ENCODE assay signal across 8 cellular contexts in genomic region chr18:62324917-62325805, GRCh38. TPM values are rescaled to one million over a fixed set of nuclear protein-coding genes. Genes with fewer than 3 reads are reported as not detected.
DNase-seq lines count a peak whose midpoint lies in the region; ATAC-seq, FAIRE-seq and TF ChIP-seq lines count a peak whose summit lies in the region.

Gene TNFRSF11A (plus strand): TSS chr18:62325310. CDS start chr18:62325353, 43 bp downstream.

- peaks cover 10% of the 10 kb centered on the region for H3K36me3 Mint-ChIP-seq in T-helper 1 cell treated with Interleukin-12 subunit alpha and Interleukin-12 subunit beta and Interleukin-4 antibody, amounts not matched to agents 30 μg/mL and 1 μg/mL, for 36 hours (ENCODE audit: low read depth)

- peak; percentile 20 to 48 (median 47); a peak in 3 of 6 replicates for TF ChIP-seq CTCF in GM12878 (IDR thresholded peaks at IDR 0.05 in 2 of 3, conservative IDR thresholded peaks at IDR 0.05 in 1 of 3; ENCODE audit: control insufficient read depth in 2 of 3, extremely low read depth in 1 of 3, insufficient read depth in 1 of 3, low read depth in 3 of 3, low read length in 3 of 3)
- TF ChIP-seq CTCF in kidney (IDR thresholded peaks at IDR 0.05; ENCODE audit: borderline replicate concordance, extremely low read depth, insufficient read depth): peak; percentile 28

- RAD21 ChIA-PET in GM12878 (lab: Charles Lee; ENCODE audit: unreplicated experiment): interaction anchor here (0.7 to 1.6 kb wide), 3 partner anchors 10 to 247 kb away, joined by 3 to 5 read pairs (median 4); no protein-coding TSS in a partner anchor

- FAIRE-seq in HTR-8/SVneo (lab: Jason Lieb, UNC) (no peak), GM12878 (lab: Jason Lieb, UNC) (no peak), kidney (lab: Jason Lieb, UNC) (no peak)

- TF ChIP-seq RAD21 in GM12878 (IDR thresholded peaks at IDR 0.05; ENCODE audit: insufficient read depth, low read depth, low read length): peak; percentile 36

- H3K27ac Mint-ChIP-seq in T-helper 1 cell treated with Interleukin-12 subunit alpha and Interleukin-12 subunit beta and Interleukin-4 antibody, amounts not matched to agents 30 μg/mL and 1 μg/mL, for 36 hours: peak within 1 kb of the TSS; percentile 90

- POLR2A ChIA-PET in GM12878 (lab: Charles Lee): interaction anchor here (0.7 kb wide), 1 partner anchor 198 kb away, joined by 3 read pairs; the partner anchor contains the start of gene ZCCHC2

- H2AFZ ChIP-seq in GM12878 (ENCODE audit: control insufficient read depth, low read depth, low read length): peak within 1 kb of the TSS; percentile 71

- DNase-seq in DMS53 (lab: John Stamatoyannopoulos, UW): peak; percentile 94
- DNase-seq in HTR-8/SVneo (ENCODE audit: insufficient read length, low spot score): peak; percentile 47
- no peak for DNase-seq in GM12878 (ENCODE audit: low read depth, low spot score)
- DNase-seq in kidney: peak; percentile 82
- peak; percentile 55 for DNase-seq in stimulated activated CD4-positive, alpha-beta T cell treated with anti-CD3 and anti-CD28 coated beads, Interleukin-4, amount 100 ng/mL, for 24 hours

- peaks cover 45% of the 10 kb centered on the region for H3K4me1 Mint-ChIP-seq in T-helper 1 cell treated with Interleukin-12 subunit alpha and Interleukin-12 subunit beta and Interleukin-4 antibody, amounts not matched to agents 30 μg/mL and 1 μg/mL, for 36 hours (ENCODE audit: low read depth)

- H3K27me3 Mint-ChIP-seq in T-helper 1 cell treated with Interleukin-12 subunit alpha and Interleukin-12 subunit beta and Interleukin-4 antibody, amounts not matched to agents 30 μg/mL and 1 μg/mL, for 36 hours (ENCODE audit: low read depth): peaks cover 34% of the 10 kb centered on the region

- no peaks in the 10 kb centered on the region for H4K20me1 ChIP-seq in GM12878 (ENCODE audit: control insufficient read depth, insufficient read depth)

- ATAC-seq in GM21367 (IDR thresholded peaks at IDR 0.05; ENCODE audit: unreplicated experiment): peak; percentile 59
- ATAC-seq in GM12878: peak; percentile 82
- no peak for ATAC-seq in HG03378 (IDR thresholded peaks at IDR 0.05; ENCODE audit: unreplicated experiment)

- no peaks in the 10 kb centered on the region for H3K9me3 Mint-ChIP-seq in T-helper 1 cell treated with Interleukin-12 subunit alpha and Interleukin-12 subunit beta and Interleukin-4 antibody, amounts not matched to agents 30 μg/mL and 1 μg/mL, for 36 hours

- H3K4me1 ChIP-seq in GM12878 (ENCODE audit: control insufficient read depth, insufficient read depth, low read length) (peaks cover 15% of the 10 kb centered on the region), kidney (ENCODE audit: control insufficient read depth in 1 of 2, insufficient read depth in 1 of 2, low read depth in 1 of 2, low read length in 2 of 2) (peaks cover 0 to 10% of the 10 kb centered on the region in 2 donors)

- H3K4me3 Mint-ChIP-seq in T-helper 1 cell treated with Interleukin-12 subunit alpha and Interleukin-12 subunit beta and Interleukin-4 antibody, amounts not matched to agents 30 μg/mL and 1 μg/mL, for 36 hours: peak within 1 kb of the TSS; percentile 96

- H3K79me2 ChIP-seq in GM12878 (ENCODE audit: control insufficient read depth, insufficient read depth, low read length): no peaks in the 10 kb centered on the region

- H3K27me3 ChIP-seq in GM12878 (replicated peaks in 1 of 2; ENCODE audit: control insufficient read depth in 2 of 2, insufficient read depth in 2 of 2, low read length in 1 of 2): peaks cover 0 to 13% of the 10 kb centered on the region in 2 experiments; a peak in 1 of 4 replicates

- in situ Hi-C loops in GM12878 (cut with MboI): no loop called here

- TF ChIP-seq EP300 in GM12878 (IDR thresholded peaks at IDR 0.05; ENCODE audit: borderline replicate concordance in 1 of 2, control insufficient read depth in 1 of 2, low read depth in 2 of 2, low read length in 2 of 2): no peak

- SMC1A ChIA-PET in GM12878 (lab: Charles Lee; ENCODE audit: uncharacterized antibody, unreplicated experiment): interaction anchor here (0.6 to 1.5 kb wide), 6 partner anchors 10 to 101 kb away, joined by 3 to 7 read pairs (median 3); no protein-coding TSS in a partner anchor

- H3K4me3 ChIP-seq in GM12878 (peak within 1 kb of the TSS; percentile 78), kidney (ENCODE audit: low read length in 2 of 2) (peak within 1 kb of the TSS; percentile 57 to 59)

- WGBS in GM12878 (ENCODE audit: insufficient coverage, insufficient replicate concordance, low lambda C conversion rate, missing lambda C conversion rate): 1% methylated on average over 69 of the region's 99 CpGs

- H3K4me2 ChIP-seq in GM12878 (ENCODE audit: control insufficient read depth, insufficient read depth): peak within 1 kb of the TSS; percentile 100

- no peaks in the 10 kb centered on the region for H3K9me3 ChIP-seq in GM12878 (replicated peaks; ENCODE audit: control insufficient read depth, insufficient read depth, low read length)
- no peaks in the 10 kb centered on the region for H3K9me3 ChIP-seq in kidney (ENCODE audit: control insufficient read depth in 1 of 2, low read length in 2 of 2)

- H3K27ac ChIP-seq in GM12878 (ENCODE audit: control insufficient read depth, insufficient read depth) (no peak within 1 kb of the TSS), kidney (ENCODE audit: low read depth in 2 of 2, low read length in 2 of 2) (no peak within 1 kb of the TSS)

- no TSS peak for BruUV-seq in GM12878 (replicated peaks; lab: Mats Ljungman, UMichigan)

- CTCF ChIA-PET in GM12878 (lab: Yijun Ruan, JAX): interaction anchor here (0.9 to 3.6 kb wide), 4 partner anchors 10 to 93 kb away, joined by 3 to 21 read pairs (median 4); no protein-coding TSS in a partner anchor

- no peak for TF ChIP-seq POLR2A in GM12878 (IDR thresholded peaks at IDR 0.05; ENCODE audit: low read depth, low read length)

- H3K36me3 ChIP-seq in GM12878 (ENCODE audit: control insufficient read depth in 2 of 2, insufficient read depth in 2 of 2, low read length in 1 of 2) (no peaks in the 10 kb centered on the region), kidney (ENCODE audit: control insufficient read depth in 1 of 2, insufficient read depth in 2 of 2, low read length in 2 of 2) (no peaks in the 10 kb centered on the region)

- H3K9ac ChIP-seq in GM12878 (ENCODE audit: control insufficient read depth, insufficient read depth, low read length): peak within 1 kb of the TSS; percentile 1
- peak within 1 kb of the TSS; percentile 16 to 49 for H3K9ac ChIP-seq in kidney (ENCODE audit: low read length in 2 of 2)

- intact Hi-C loops in GM12878 (cut with micrococcal nuclease; ENCODE audit: unreplicated experiment): loop anchor here (5.0 to 10.0 kb wide), 4 partner anchors 38 to 260 kb away; partner anchors contain the start of genes PIGN, RELCH and ZCCHC2
- intact Hi-C loops in kidney (cut with DNase I): no loop called here

TF ChIP-seq in GM12878, 131 proteins besides CTCF, POLR2A, EP300 and RAD21 (continues in another document):
- TF ChIP-seq POLR2AphosphoS2 (IDR thresholded peaks at IDR 0.05; ENCODE audit: low read depth, low read length) (no peak), CHD1 (IDR thresholded peaks at IDR 0.05; ENCODE audit: low read depth, low read length) (no peak), HCFC1 (IDR thresholded peaks at IDR 0.05; ENCODE audit: low read length) (no peak), CEBPB (IDR thresholded peaks at IDR 0.05; ENCODE audit: borderline replicate concordance in 1 of 2, low read depth in 2 of 2, low read length in 2 of 2) (no peak), USF1 (IDR thresholded peaks at IDR 0.05; ENCODE audit: borderline replicate concordance, extremely low read length, insufficient read depth, low read depth, low read length) (no peak), EGR1 (IDR thresholded peaks at IDR 0.05; ENCODE audit: borderline replicate concordance in 1 of 2, low read depth in 2 of 2, low read length in 2 of 2) (peak in 1 of 2 experiments; percentile 74; a peak in 2 of 3 replicates), ZNF207 (IDR thresholded peaks at IDR 0.05; ENCODE audit: borderline replicate concordance) (no peak), LARP7 (IDR thresholded peaks at IDR 0.05) (peak; percentile 4; the same call in 1 of the 2 replicates), SIN3A (IDR thresholded peaks at IDR 0.05; ENCODE audit: low read depth, low read length) (no peak), SMAD5 (IDR thresholded peaks at IDR 0.05; ENCODE audit: low read depth) (no peak), MEF2A (IDR thresholded peaks at IDR 0.05; ENCODE audit: insufficient read depth, low read depth, low read length) (no peak)

RNA-seq across cellular contexts. Expression of gene TNFRSF11A, which starts in this region (rescaled TPM):
- total RNA-seq in GM12878 (2013; cell fraction: nucleolus; rRNA removed): 15.6 and 21.1 TPM in 2 replicates
- total RNA-seq in GM12878 (2014; rRNA removed) (0.11 TPM in 2 replicates), GM12878 (2014; rRNA removed; fragmentation: Illumina TruSeq; extraction: Trizol) (0.09 and 0.45 TPM in 2 replicates), GM12878 (2021) (0.18 and 0.56 TPM in 2 replicates), kidney (5.4 TPM)
- polyA plus RNA-seq in GM12878 (2011; ENCODE audit: low read depth): 0.17 TPM
- polyA plus RNA-seq in GM12878 (2011; rRNA removed) (3.2 and 4.0 TPM in 2 replicates), GM12878 (2014; fragmentation: Illumina TruSeq; extraction: Trizol) (0.06 and 0.07 TPM in 2 replicates), GM12878 (2014; fragmentation: Nextera tagmentation; extraction: Ambion mirVana) (under 1 TPM; 0.07 to 0.10 TPM), GM12878 (2014; rRNA removed) (0.09 and 0.29 TPM in 2 replicates), GM12878 (2016; fragmentation: Nextera tagmentation; extraction: Ambion mirVana) (under 1 TPM; 0.28 to 0.35 TPM), kidney (ENCODE audit: insufficient read depth, low read depth, low replicate concordance) (0.39 TPM)
- 4.0 and 4.8 TPM in 2 replicates for polyA plus RNA-seq in GM12878 (2011; cell fraction: cytosol; rRNA removed)
- 4.5 and 5.4 TPM in 2 replicates for polyA plus RNA-seq in GM12878 (2011; cell fraction: nucleus; rRNA removed)
- 0.11 and 0.65 TPM in 2 replicates for polyA plus RNA-seq in GM12878 (2012)
- polyA minus RNA-seq in GM12878 (2011; rRNA and poly(A)+ RNA removed): 4.2 and 4.6 TPM in 2 replicates
- 0.42 and 1.1 TPM in 2 replicates for polyA minus RNA-seq in GM12878 (2011; cell fraction: cytosol; rRNA and poly(A)+ RNA removed)
- 4.8 and 6.1 TPM in 2 replicates for polyA minus RNA-seq in GM12878 (2011; cell fraction: nucleus; rRNA and poly(A)+ RNA removed)
